9 cellular contexts compared by ENCODE assay signal in the genomic region with DNA sequence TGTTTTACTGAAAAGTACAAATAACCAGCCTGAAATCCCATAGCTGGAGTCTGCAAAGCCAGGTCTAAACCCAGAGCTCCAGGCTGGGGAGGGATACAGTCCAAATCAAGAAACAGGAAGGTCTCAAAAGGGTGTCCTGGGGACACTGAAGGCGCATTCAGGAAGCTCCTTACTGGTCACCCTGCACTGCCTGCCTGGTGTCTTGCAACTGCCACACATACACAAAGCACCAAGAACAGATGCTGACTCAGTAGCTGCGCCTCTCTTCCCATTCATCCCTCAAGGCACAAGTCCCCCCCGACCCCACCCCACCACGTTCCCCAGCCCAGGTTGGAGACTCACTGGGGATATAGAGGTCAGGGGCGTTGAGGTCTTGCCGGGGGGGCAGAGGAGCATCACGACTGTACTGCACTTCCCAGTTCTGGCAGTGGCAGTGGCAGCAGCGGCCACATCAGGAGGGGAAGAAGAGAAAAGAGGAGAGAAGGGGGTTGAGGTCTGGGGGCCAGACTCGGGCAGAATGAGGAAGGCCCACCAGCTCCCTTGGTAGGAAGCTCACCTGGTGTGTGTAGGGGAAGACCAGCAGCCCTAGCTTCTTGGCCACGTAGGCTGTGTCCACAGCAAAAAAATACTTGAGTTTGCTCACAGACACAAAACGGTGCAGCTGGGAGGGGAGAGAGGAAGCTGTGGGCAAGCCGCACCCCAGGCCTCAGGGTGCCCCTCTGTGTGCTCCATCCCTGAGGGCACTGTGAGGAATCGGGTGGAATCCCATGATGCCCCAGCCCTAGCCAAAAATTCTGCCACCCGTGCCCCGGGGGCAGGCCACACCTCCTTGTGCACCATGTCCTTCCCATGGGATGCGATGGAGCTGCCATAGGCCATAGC. TPM values are rescaled to one million over a fixed set of nuclear protein-coding genes. Genes with fewer than 3 reads are reported as not detected.
DNase-seq lines count a peak whose midpoint lies in the region; FAIRE-seq and TF ChIP-seq lines count a peak whose summit lies in the region.
"Had no signal": no experiment of that assay in that cellular context is flagged by ENCODE, and none has a peak within 500 bp of the region (broad histone marks: within the 10 kb centered on the region; RNA-seq: fewer than 3 reads in every experiment).

No MANE protein-coding gene starts in this region.

- intact Hi-C loops in activated CD4-positive, alpha-beta memory T cell treated with anti-CD3 and anti-CD28 coated beads for 36 hours (cut with micrococcal nuclease), result no loop called here

- peak overlapping the region in 1 of 2 donors; percentile 95 for H3K9ac ChIP-seq in stomach smooth muscle (ENCODE audit: low read length in 2 of 2)

- DNase-seq in T-helper 1 cell, result no peak
- no peak for DNase-seq in activated CD4-positive, alpha-beta memory T cell treated with anti-CD3 and anti-CD28 coated beads for 36 hours
- DNase-seq in DMS153 treated with DMSO at 0.1 percent for 48 hours (lab: John Stamatoyannopoulos, UW; ENCODE audit: unreplicated experiment), result no peak
- DNase-seq in dermis blood vessel endothelial cell, result no peak
- no peak for DNase-seq in D721Med (ENCODE audit: insufficient read length, low spot score)
- DNase-seq: ACHN had no signal

- peaks cover 49% of the 10 kb centered on the region for H3K4me1 ChIP-seq in stomach smooth muscle (ENCODE audit: control insufficient read depth, insufficient read depth, low read length)

- no peak overlapping the region for H3K27ac ChIP-seq in stomach smooth muscle (ENCODE audit: low read length)

- peak overlapping the region; percentile 81 for H3K4me3 ChIP-seq in iPS-18c (ENCODE audit: insufficient read depth, low read depth, low read length)
- peak overlapping the region; percentile 91 to 92 for H3K4me3 ChIP-seq in stomach smooth muscle (ENCODE audit: low read length in 2 of 2)

- CTCF ChIA-PET in activated CD4-positive, alpha-beta memory T cell treated with anti-CD3 and anti-CD28 coated beads for 36 hours (lab: Charles Lee), result interaction anchor here (1.2 to 2.2 kb wide), 3 partner anchors 22 to 151 kb away, joined by 3 to 25 read pairs (median 4); partner anchors contain the start of gene MRPL11

- peaks cover 24% of the 10 kb centered on the region for H3K4me1 Mint-ChIP-seq in T-helper 1 cell treated with Interleukin-12 subunit alpha and Interleukin-12 subunit beta and Interleukin-4 antibody, amounts not matched to agents 30 μg/mL and 1 μg/mL, for 36 hours (ENCODE audit: low read depth)
- peaks cover 37% of the 10 kb centered on the region for H3K4me1 Mint-ChIP-seq in activated CD4-positive, alpha-beta memory T cell treated with anti-CD3 and anti-CD28 coated beads for 36 hours (ENCODE audit: low read depth)

- no peak for TF ChIP-seq CTCF in D721Med (IDR thresholded peaks at IDR 0.05; ENCODE audit: insufficient read depth, missing control alignments)

- no peaks in the 10 kb centered on the region for H3K9me3 Mint-ChIP-seq in T-helper 1 cell treated with Interleukin-12 subunit alpha and Interleukin-12 subunit beta and Interleukin-4 antibody, amounts not matched to agents 30 μg/mL and 1 μg/mL, for 36 hours
- no peaks in the 10 kb centered on the region for H3K9me3 Mint-ChIP-seq in activated CD4-positive, alpha-beta memory T cell treated with anti-CD3 and anti-CD28 coated beads for 36 hours

- POLR2A ChIA-PET in activated CD4-positive, alpha-beta memory T cell treated with anti-CD3 and anti-CD28 coated beads for 36 hours (lab: Charles Lee), result interaction anchor here (1.0 to 2.9 kb wide), 4 partner anchors 10 to 41 kb away, joined by 3 to 17 read pairs (median 3); partner anchors contain the start of gene RAB1B

- H3K9me3 ChIP-seq in iPS-18c (ENCODE audit: control insufficient read depth, insufficient read depth, low read length) (peaks cover 2% of the 10 kb centered on the region), stomach smooth muscle (ENCODE audit: control insufficient read depth in 2 of 2, low read length in 2 of 2) (no peaks in the 10 kb centered on the region)

- H3K4me3 Mint-ChIP-seq in T-helper 1 cell treated with Interleukin-12 subunit alpha and Interleukin-12 subunit beta and Interleukin-4 antibody, amounts not matched to agents 30 μg/mL and 1 μg/mL, for 36 hours, result peak overlapping the region; percentile 95
- peak overlapping the region; percentile 87 for H3K4me3 Mint-ChIP-seq in activated CD4-positive, alpha-beta memory T cell treated with anti-CD3 and anti-CD28 coated beads for 36 hours

- no peaks in the 10 kb centered on the region for H3K36me3 Mint-ChIP-seq in T-helper 1 cell treated with Interleukin-12 subunit alpha and Interleukin-12 subunit beta and Interleukin-4 antibody, amounts not matched to agents 30 μg/mL and 1 μg/mL, for 36 hours (ENCODE audit: low read depth)
- H3K36me3 Mint-ChIP-seq in activated CD4-positive, alpha-beta memory T cell treated with anti-CD3 and anti-CD28 coated beads for 36 hours, result no peaks in the 10 kb centered on the region

- H3K27me3 Mint-ChIP-seq in T-helper 1 cell treated with Interleukin-12 subunit alpha and Interleukin-12 subunit beta and Interleukin-4 antibody, amounts not matched to agents 30 μg/mL and 1 μg/mL, for 36 hours (ENCODE audit: low read depth), result peaks cover 14% of the 10 kb centered on the region
- peaks cover under 1% of the 10 kb centered on the region for H3K27me3 Mint-ChIP-seq in activated CD4-positive, alpha-beta memory T cell treated with anti-CD3 and anti-CD28 coated beads for 36 hours

- peaks cover 0 to 8% of the 10 kb centered on the region in 2 donors for H3K36me3 ChIP-seq in stomach smooth muscle (ENCODE audit: control insufficient read depth in 2 of 2, insufficient read depth in 2 of 2, low read length in 2 of 2)

- H3K27me3 ChIP-seq in stomach smooth muscle (ENCODE audit: control insufficient read depth in 1 of 2, insufficient read depth in 2 of 2, low read length in 2 of 2), result peaks cover 2 to 11% of the 10 kb centered on the region in 2 donors

- H3K27ac Mint-ChIP-seq in T-helper 1 cell treated with Interleukin-12 subunit alpha and Interleukin-12 subunit beta and Interleukin-4 antibody, amounts not matched to agents 30 μg/mL and 1 μg/mL, for 36 hours, result peak overlapping the region; percentile 80
- no peak overlapping the region for H3K27ac Mint-ChIP-seq in activated CD4-positive, alpha-beta memory T cell treated with anti-CD3 and anti-CD28 coated beads for 36 hours

- FAIRE-seq in D721Med (lab: Jason Lieb, UNC), result no peak

RNA-seq across cellular contexts. Expression of gene YIF1A, which starts 1.4 kb away (rescaled TPM):
- 10 to 100 TPM; 63.1 to 65.8 TPM for total RNA-seq in activated CD4-positive, alpha-beta memory T cell treated with anti-CD3 and anti-CD28 coated beads for 36 hours
- total RNA-seq in dermis blood vessel endothelial cell, result 111 and 159 TPM in 2 replicates

RNA-seq across cellular contexts. Expression of gene TMEM151A, which starts 4.2 kb away (rescaled TPM):
- total RNA-seq in activated CD4-positive, alpha-beta memory T cell treated with anti-CD3 and anti-CD28 coated beads for 36 hours, result not detected
- total RNA-seq in dermis blood vessel endothelial cell, result not detected in 2 replicates

RNA-seq across cellular contexts. Expression of gene CNIH2, which starts 9.5 kb away (rescaled TPM):
- total RNA-seq in activated CD4-positive, alpha-beta memory T cell treated with anti-CD3 and anti-CD28 coated beads for 36 hours, result 1 to 10 TPM in 1 of 2 experiments, under 1 TPM in 1; 0.39 to 1.5 TPM
- total RNA-seq in dermis blood vessel endothelial cell, result not detected in 2 replicates

RNA-seq across cellular contexts. Expression of gene RAB1B, which starts 19.1 kb away (rescaled TPM):
- 100 to 1,000 TPM; 118 to 124 TPM for total RNA-seq in activated CD4-positive, alpha-beta memory T cell treated with anti-CD3 and anti-CD28 coated beads for 36 hours
- total RNA-seq in dermis blood vessel endothelial cell, result 77.8 and 196 TPM in 2 replicates

RNA-seq across cellular contexts. Expression of gene CD248, which starts 29.3 kb away (rescaled TPM):
- not detected for total RNA-seq in activated CD4-positive, alpha-beta memory T cell treated with anti-CD3 and anti-CD28 coated beads for 36 hours
- total RNA-seq in dermis blood vessel endothelial cell, result 0.23 and 0.68 TPM in 2 replicates
